10 cellular contexts compared by ENCODE assay signal in the genomic region with DNA sequence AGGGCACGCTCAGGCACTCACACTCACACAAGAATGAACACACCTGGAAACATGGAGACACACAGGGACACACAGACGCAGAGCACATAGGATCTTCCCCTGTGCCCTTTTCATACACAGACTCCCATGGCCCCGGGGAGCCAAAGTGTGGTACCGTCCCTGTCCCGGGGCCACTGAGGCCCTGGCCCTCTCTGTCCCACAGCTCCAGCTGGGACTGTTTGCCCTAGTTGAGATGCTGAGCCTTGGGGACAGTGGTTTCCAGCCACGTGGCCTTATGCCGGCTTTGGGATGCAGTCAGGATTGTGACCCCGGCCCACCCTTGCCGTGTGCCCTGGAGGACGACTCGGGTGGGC.
A peak's percentile ranks its signal among the peaks of the same experiment; 100 is the strongest.
DNase-seq lines count a peak whose midpoint lies in the region; ATAC-seq and TF ChIP-seq lines count a peak whose summit lies in the region.
"Had no signal": no experiment of that assay in that cellular context is flagged by ENCODE, and none has a peak within 500 bp of the region (broad histone marks: within the 10 kb centered on the region; RNA-seq: fewer than 3 reads in every experiment).

No MANE protein-coding gene starts in this region.

- H3K4me3 ChIP-seq in CD8-positive, alpha-beta memory T cell (ENCODE audit: low read length), result no peak overlapping the region
- H3K4me3 ChIP-seq in OCI-LY7 (ENCODE audit: low read depth, low read length, poor library complexity, severe bottlenecking) (no peak overlapping the region), neuronal stem cell (ENCODE audit: low read length in 2 of 2) (no peak overlapping the region)
- H3K4me3 ChIP-seq: pancreas had no signal

- no CpG with 5 or more reads among the region's 11 CpGs for WGBS in neuronal stem cell (ENCODE audit: extremely low coverage in 2 of 2, insufficient read length in 2 of 2, insufficient replicate concordance in 1 of 2), 2 donors

- POLR2A ChIA-PET in CD8-positive, alpha-beta memory T cell (lab: Charles Lee), result no interaction called here
- POLR2A ChIA-PET in OCI-LY7 (lab: Charles Lee) (interaction anchor here (0.6 kb wide), 1 partner anchor 16 kb away, joined by 3 read pairs; no protein-coding TSS in a partner anchor), GM10248 (lab: Yijun Ruan, JAX) (no interaction called here)

- peak overlapping the region in 4 of 8 donors; percentile 61 to 89 (median 88) for H3K27ac Mint-ChIP-seq in CD8-positive, alpha-beta memory T cell
- H3K27ac Mint-ChIP-seq in effector memory CD8-positive, alpha-beta T cell, result peak overlapping the region; percentile 88 to 91

- no peak overlapping the region for H4K8ac ChIP-seq in neuronal stem cell (ENCODE audit: low read depth, low read length)

- peak overlapping the region; percentile 76 for H4K91ac ChIP-seq in neuronal stem cell (ENCODE audit: low read depth, low read length, poor library complexity)

- peak overlapping the region; percentile 68 for H3K18ac ChIP-seq in neuronal stem cell (ENCODE audit: low read length)

- H2AK5ac ChIP-seq in neuronal stem cell (ENCODE audit: low read depth, low read length), result peak overlapping the region; percentile 68

- H3K27me3 ChIP-seq in CD8-positive, alpha-beta memory T cell (ENCODE audit: insufficient read depth, low read length, poor library complexity, severe bottlenecking), result no peaks in the 10 kb centered on the region
- no peaks in the 10 kb centered on the region for H3K27me3 ChIP-seq in neuronal stem cell (ENCODE audit: control insufficient read depth in 3 of 3, insufficient read depth in 3 of 3, low read depth in 1 of 3, low read length in 3 of 3)
- H3K27me3 ChIP-seq: pancreas had no signal

- H3K27me3 Mint-ChIP-seq in CD8-positive, alpha-beta memory T cell, result peaks cover 0 to 1% of the 10 kb centered on the region in 2 donors
- no peaks in the 10 kb centered on the region for H3K27me3 Mint-ChIP-seq in effector memory CD8-positive, alpha-beta T cell

- BruUV-seq in OCI-LY7 (replicated peaks; lab: Mats Ljungman, UMichigan), result no TSS peak

- H3K79me2 ChIP-seq in OCI-LY7 (ENCODE audit: insufficient read depth, low read depth, low read length), result no peaks in the 10 kb centered on the region

- H3K9me3 Mint-ChIP-seq in CD8-positive, alpha-beta memory T cell, result no peaks in the 10 kb centered on the region
- no peaks in the 10 kb centered on the region for H3K9me3 Mint-ChIP-seq in effector memory CD8-positive, alpha-beta T cell

- H2BK15ac ChIP-seq in neuronal stem cell (ENCODE audit: low read length), result no peak overlapping the region

- peaks cover 6% of the 10 kb centered on the region for H3K79me1 ChIP-seq in neuronal stem cell (ENCODE audit: low read depth, low read length)

- DNase-seq in CD8-positive, alpha-beta memory T cell, result no peak
- DNase-seq in OCI-LY7 (ENCODE audit: low spot score) (no peak), neuronal stem cell (ENCODE audit: low spot score) (no peak), SIG-M5 treated with dmso at 0.1 percent for 504 hours (lab: John Stamatoyannopoulos, UW; ENCODE audit: unreplicated experiment) (no peak), GM10248 (ENCODE audit: extremely low spot score) (no peak), NCI-H1105 (lab: John Stamatoyannopoulos, UW) (no peak)
- DNase-seq in effector memory CD8-positive, alpha-beta T cell, result no peak
- DNase-seq: NCI-H1048 had no signal

- no peaks in the 10 kb centered on the region for H4K20me1 ChIP-seq in OCI-LY7 (ENCODE audit: insufficient read depth, low read length)

- no peak overlapping the region for H3K4ac ChIP-seq in neuronal stem cell (ENCODE audit: low read length)

- peaks cover 16% of the 10 kb centered on the region for H3K4me1 ChIP-seq in CD8-positive, alpha-beta memory T cell (ENCODE audit: insufficient read depth, low read length)
- H3K4me1 ChIP-seq in OCI-LY7 (ENCODE audit: insufficient read depth, low read length, poor library complexity, severe bottlenecking), result peaks cover 16% of the 10 kb centered on the region
- H3K4me1 ChIP-seq in neuronal stem cell (ENCODE audit: control insufficient read depth in 2 of 2, insufficient read depth in 1 of 2, low read depth in 1 of 2, low read length in 2 of 2), result peaks cover 3 to 5% of the 10 kb centered on the region in 2 donors

- H3K9ac ChIP-seq in neuronal stem cell (ENCODE audit: low read depth, low read length, poor library complexity), result peak overlapping the region; percentile 33

- H2BK12ac ChIP-seq in neuronal stem cell (ENCODE audit: low read length), result no peak overlapping the region

- H3K27ac ChIP-seq in CD8-positive, alpha-beta memory T cell (ENCODE audit: low read depth, low read length), result peak overlapping the region; percentile 17
- H3K27ac ChIP-seq in OCI-LY7 (ENCODE audit: low read depth, low read length, poor library complexity, severe bottlenecking) (peak overlapping the region; percentile 5), neuronal stem cell (replicated peaks; ENCODE audit: low read length) (no peak overlapping the region)

- H2BK5ac ChIP-seq in neuronal stem cell (ENCODE audit: low read length), result peak overlapping the region; percentile 80

- no peak for ATAC-seq in effector memory CD8-positive, alpha-beta T cell (replicated peaks)
- no peak for ATAC-seq in HG02798 (IDR thresholded peaks at IDR 0.05; ENCODE audit: poor library complexity, unreplicated experiment)

- TF ChIP-seq CTCF in OCI-LY7 (conservative IDR thresholded peaks at IDR 0.05; ENCODE audit: low read length), result no peak
- TF ChIP-seq CTCF in GM10248 (IDR thresholded peaks at IDR 0.05; ENCODE audit: control extremely low read depth, extremely low read depth, low read depth, missing control alignments), result no peak

- intact Hi-C loops in OCI-LY7 (cut with micrococcal nuclease; ENCODE audit: unreplicated experiment), result loop anchor here (1.0 to 5.0 kb wide), 2 partner anchors 103 to 324 kb away; no protein-coding TSS in a partner anchor

- H3K4me2 ChIP-seq in OCI-LY7 (ENCODE audit: low read length), result peak overlapping the region; percentile 56
- no peak overlapping the region for H3K4me2 ChIP-seq in neuronal stem cell (ENCODE audit: insufficient read depth, low read length, poor library complexity, severe bottlenecking)

- H3K23ac ChIP-seq in neuronal stem cell (ENCODE audit: low read depth, low read length, poor library complexity), result peak overlapping the region; percentile 100

- CTCF ChIA-PET in CD8-positive, alpha-beta memory T cell (lab: Charles Lee), result interaction anchor here (2.1 to 5.2 kb wide), 3 partner anchors 97 to 107 kb away, joined by 9 to 69 read pairs (median 54); a partner anchor contains a TSS
- CTCF ChIA-PET in OCI-LY7 (lab: Charles Lee; ENCODE audit: unreplicated experiment), result interaction anchor here (1.9 kb wide), 1 partner anchor 102 kb away, joined by 10 read pairs; no protein-coding TSS in a partner anchor
- CTCF ChIA-PET in GM10248 (lab: Yijun Ruan, JAX), result interaction anchor here (0.6 to 13.3 kb wide), 7 partner anchors 10 to 322 kb away, joined by 3 to 229 read pairs (median 11); a partner anchor contains a TSS

- peaks cover 40% of the 10 kb centered on the region for H3K36me3 ChIP-seq in CD8-positive, alpha-beta memory T cell (ENCODE audit: insufficient read depth, low read length)
- H3K36me3 ChIP-seq in OCI-LY7 (ENCODE audit: insufficient read depth, low read length) (peaks cover 31% of the 10 kb centered on the region; the same call in 1 of the 2 replicates), neuronal stem cell (replicated peaks in 1 of 2; ENCODE audit: control insufficient read depth in 2 of 2, insufficient read depth in 2 of 2, low read length in 2 of 2) (peaks cover 45 to 87% of the 10 kb centered on the region in 2 donors)

- H3K36me3 Mint-ChIP-seq in CD8-positive, alpha-beta memory T cell, result peaks cover 0 to 54% (median 0%) of the 10 kb centered on the region in 3 donors
- H3K36me3 Mint-ChIP-seq in effector memory CD8-positive, alpha-beta T cell (ENCODE audit: insufficient read depth), result peaks cover 18% of the 10 kb centered on the region

- H2AFZ ChIP-seq in OCI-LY7 (ENCODE audit: low read length), result no peak overlapping the region
- H2AFZ ChIP-seq in neuronal stem cell (ENCODE audit: low read length), result no peak overlapping the region

- no peak overlapping the region for H3K14ac ChIP-seq in neuronal stem cell (ENCODE audit: low read length)

- H2BK120ac ChIP-seq in neuronal stem cell (ENCODE audit: low read depth, low read length), result no peak overlapping the region

- H3K9me2 ChIP-seq in OCI-LY7 (ENCODE audit: insufficient read depth, low read length), result no peaks in the 10 kb centered on the region

- H3K9me3 ChIP-seq in CD8-positive, alpha-beta memory T cell (ENCODE audit: low read length), result no peaks in the 10 kb centered on the region
- H3K9me3 ChIP-seq in OCI-LY7 (ENCODE audit: low read length) (no peaks in the 10 kb centered on the region), neuronal stem cell (replicated peaks in 1 of 2; ENCODE audit: control insufficient read depth in 2 of 2, insufficient read depth in 1 of 2, low read depth in 1 of 2, low read length in 2 of 2) (peaks cover 0 to 1% of the 10 kb centered on the region in 2 donors)
- H3K9me3 ChIP-seq: pancreas had no signal

- peaks cover 25 to 43% (median 28%) of the 10 kb centered on the region in 3 donors for H3K4me1 Mint-ChIP-seq in CD8-positive, alpha-beta memory T cell
- peaks cover 30 to 33% of the 10 kb centered on the region in 2 donors for H3K4me1 Mint-ChIP-seq in effector memory CD8-positive, alpha-beta T cell (ENCODE audit: low read depth in 2 of 2)

- H3K4me3 Mint-ChIP-seq in CD8-positive, alpha-beta memory T cell, result no peak overlapping the region
- H3K4me3 Mint-ChIP-seq in effector memory CD8-positive, alpha-beta T cell, result peak overlapping the region in 1 of 2 donors; percentile 38
